In the genomic region with DNA sequence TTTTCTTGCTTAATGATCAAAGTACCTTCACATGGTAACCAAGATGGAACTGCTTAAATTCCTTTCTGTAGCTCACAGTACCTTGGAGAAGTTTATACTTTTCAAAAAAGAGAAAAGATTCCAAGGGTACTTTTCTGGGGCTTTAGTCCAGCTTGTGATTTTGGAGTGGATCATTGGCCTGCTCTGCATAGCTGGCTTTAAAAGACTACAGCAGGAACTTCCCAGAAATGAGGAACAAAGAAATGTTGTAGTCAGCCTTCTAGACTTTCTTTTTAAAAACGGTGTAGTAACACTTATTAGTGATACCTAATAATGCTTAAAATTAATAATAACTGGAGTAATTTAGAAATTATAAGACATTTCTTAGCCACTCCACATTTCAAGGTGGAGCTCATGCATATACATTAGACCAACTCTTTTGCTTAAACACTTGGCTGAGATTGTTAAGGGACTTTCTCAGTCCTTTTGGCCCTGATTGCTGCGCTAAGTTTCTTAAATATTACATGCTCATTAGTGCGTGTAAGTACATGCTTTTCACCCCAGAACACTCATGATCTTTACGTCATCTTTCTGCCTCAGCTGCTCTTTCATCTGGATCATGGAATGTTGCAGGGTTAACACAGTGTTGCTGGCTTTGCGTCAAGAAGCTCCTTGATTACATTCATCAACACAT, we compare ENCODE assay signal across 10 cellular contexts.
A peak's percentile ranks its signal among the peaks of the same experiment; 100 is the strongest.
DNase-seq lines count a peak whose midpoint lies in the region; ATAC-seq lines count a peak whose summit lies in the region.
"Had no signal": no experiment of that assay in that cellular context is flagged by ENCODE, and none has a peak within 500 bp of the region (broad histone marks: within the 10 kb centered on the region; RNA-seq: fewer than 3 reads in every experiment).

No MANE protein-coding gene starts in this region.

- no peaks in the 10 kb centered on the region for H4K20me1 ChIP-seq in BLaER1 treated with 17β-estradiol and CSF1 and Interleukin-3, amounts not matched to agents 10 nM and 100 nM

- H3K27ac ChIP-seq in BLaER1 treated with 17β-estradiol and CSF1 and Interleukin-3, amounts not matched to agents 10 nM and 100 nM: peak overlapping the region in 6 of 11 experiments; percentile 1 to 63 (median 45); a peak in 8 of 22 replicates
- H3K27ac ChIP-seq: HL-60 had no signal

- H3K9ac ChIP-seq in BLaER1 treated with 17β-estradiol and CSF1 and Interleukin-3, amounts not matched to agents 10 nM and 100 nM: no peak overlapping the region

- peaks cover 11 to 42% (median 16%) of the 10 kb centered on the region in 10 experiments for H3K4me1 ChIP-seq in BLaER1 treated with 17β-estradiol and CSF1 and Interleukin-3, amounts not matched to agents 10 nM and 100 nM
- H3K4me1 ChIP-seq: BE2C had no signal

- peaks cover 10 to 57% (median 39%) of the 10 kb centered on the region in 11 experiments; a peak in 19 of 22 replicates for H3K36me3 ChIP-seq in BLaER1 treated with 17β-estradiol and CSF1 and Interleukin-3, amounts not matched to agents 10 nM and 100 nM
- H3K36me3 ChIP-seq: BE2C had no signal

- DNase-seq in fibroblast of gingiva (ENCODE audit: low read depth) (peak; percentile 26), NCI-H748 treated with DMSO at 0.1 percent for 48 hours (lab: John Stamatoyannopoulos, UW) (no peak), NCI-H524 treated with DMSO at 0.1 percent for 48 hours (lab: John Stamatoyannopoulos, UW) (no peak), NCI-H1092 (lab: John Stamatoyannopoulos, UW) (no peak)
- DNase-seq in activated CD8-positive, alpha-beta memory T cell treated with anti-CD3 and anti-CD28 coated beads, Interleukin-2, amount 50 U/mL, for 48 hours: no peak
- DNase-seq: BE2C had no signal

- H3K9me3 ChIP-seq in BLaER1 treated with 17β-estradiol and CSF1 and Interleukin-3, amounts not matched to agents 10 nM and 100 nM (replicated peaks in 1 of 11): peaks cover 0 to 10% (median 0%) of the 10 kb centered on the region in 11 experiments; a peak in 1 of 22 replicates
- H3K9me3 ChIP-seq: BE2C had no signal

- peak; percentile 35 for ATAC-seq in GM19452 (IDR thresholded peaks at IDR 0.05; ENCODE audit: unreplicated experiment)
- peak; percentile 30 for ATAC-seq in HG03135 (IDR thresholded peaks at IDR 0.05; ENCODE audit: unreplicated experiment)

- peak overlapping the region; percentile 44 to 77 (median 60) for H3K4me2 ChIP-seq in BLaER1 treated with 17β-estradiol and CSF1 and Interleukin-3, amounts not matched to agents 10 nM and 100 nM

- H3K4me3 ChIP-seq in BLaER1 treated with 17β-estradiol and CSF1 and Interleukin-3, amounts not matched to agents 10 nM and 100 nM: no peak overlapping the region

- no peaks in the 10 kb centered on the region for H3K27me3 ChIP-seq in BLaER1 treated with 17β-estradiol and CSF1 and Interleukin-3, amounts not matched to agents 10 nM and 100 nM
- H3K27me3 ChIP-seq: BE2C had no signal
